In genomic region chr7:141483044-141483443, GRCh38 we compare ENCODE assay signal across 20 cellular contexts.
DNase-seq lines count a peak whose midpoint lies in the region; ATAC-seq and TF ChIP-seq lines count a peak whose summit lies in the region.
"Had no signal": no experiment of that assay in that cellular context is flagged by ENCODE, and none has a peak within 500 bp of the region (broad histone marks: within the 10 kb centered on the region; RNA-seq: fewer than 3 reads in every experiment).

No MANE protein-coding gene starts in this region.

- H3K36me3 ChIP-seq in heart right ventricle (no peaks in the 10 kb centered on the region), sigmoid colon (no peaks in the 10 kb centered on the region)
- H3K36me3 ChIP-seq: breast epithelium, SJSA1 had no signal

- 85 to 94% methylated on average over 2 of the region's 2 CpGs for WGBS in heart right ventricle, 2 donors
- 90 to 92% methylated on average over 2 of the region's 2 CpGs for WGBS in sigmoid colon, 2 donors

- H3K4me1 ChIP-seq in heart right ventricle (peaks cover 0 to 10% (median 0%) of the 10 kb centered on the region in 9 donors), sigmoid colon (no peaks in the 10 kb centered on the region)
- H3K4me1 ChIP-seq: breast epithelium, SJSA1 had no signal

- TF ChIP-seq CTCF in heart right ventricle (IDR thresholded peaks at IDR 0.05) (no peak), sigmoid colon (IDR thresholded peaks at IDR 0.05) (no peak)

- H3K27me3 ChIP-seq in heart right ventricle (no peaks in the 10 kb centered on the region), sigmoid colon (no peaks in the 10 kb centered on the region)
- H3K27me3 ChIP-seq: breast epithelium, SJSA1 had no signal

- ATAC-seq in heart right ventricle (no peak), HG02759 (IDR thresholded peaks at IDR 0.05; ENCODE audit: unreplicated experiment) (peak; percentile 47), GM19463 (IDR thresholded peaks at IDR 0.05; ENCODE audit: unreplicated experiment) (no peak), GM21526 (IDR thresholded peaks at IDR 0.05; ENCODE audit: low FRiP score, unreplicated experiment) (no peak)
- ATAC-seq: left ventricle myocardium superior; stimulated activated memory B cell treated with anti-CD40 and anti-IgM and Interleukin-4, amounts not matched to agents 10 μg/mL and 1 μg/mL and 100 μg/mL, for 72 hours had no signal

- TF ChIP-seq EP300 in sigmoid colon (IDR thresholded peaks at IDR 0.05): no peak

- H3K4me3 ChIP-seq in heart right ventricle: no peak overlapping the region
- H3K4me3 ChIP-seq in sigmoid colon: no peak overlapping the region
- H3K4me3 ChIP-seq: breast epithelium, SJSA1 had no signal

- intact Hi-C loops in cardiac septum (cut with DNase I) (no loop called here), heart right ventricle (cut with DNase I) (no loop called here), sigmoid colon (cut with DNase I) (no loop called here)

- no peak overlapping the region for H3K27ac ChIP-seq in heart right ventricle
- H3K27ac ChIP-seq in sigmoid colon: no peak overlapping the region
- H3K27ac ChIP-seq: breast epithelium, SJSA1 had no signal

- H3K9me3 ChIP-seq in heart right ventricle (no peaks in the 10 kb centered on the region), sigmoid colon (no peaks in the 10 kb centered on the region)
- H3K9me3 ChIP-seq: breast epithelium, SJSA1 had no signal

- no peak for TF ChIP-seq POLR2A in sigmoid colon (IDR thresholded peaks at IDR 0.05)

- DNase-seq in cardiac septum (ENCODE audit: low spot score) (peak; percentile 63), heart right ventricle (no peak), RPMI8226 (peak; percentile 5), kidney tubule cell (ENCODE audit: low spot score) (peak; percentile 89), sigmoid colon (no peak)
- DNase-seq: activated CD4-positive, alpha-beta T cell treated with anti-CD3 and anti-CD28 coated beads, Interleukin-2, amount 10 ng/mL, durations not matched to agents 7 days and 5 days; activated gamma-delta T cell treated with Interleukin-2 at 50 U/mL for 16 hours; C1 segment of cervical spinal cord; cortex of kidney; IMR-90; left ventricle myocardium superior; NCI-H1694 treated with DMSO at 0.1 percent for 48 hours; NCI-H774; posterior cingulate gyrus had no signal

Comparison
In these comparisons a context has a peak if more than half of its experiments do, and no peak if none do; other contexts are left out.
1. DNase-seq: peak in cardiac septum (single experiment), RPMI8226 (single experiment) and kidney tubule cell (single experiment); none in heart right ventricle (0 of 2) and sigmoid colon (single experiment).